In the genomic region with DNA sequence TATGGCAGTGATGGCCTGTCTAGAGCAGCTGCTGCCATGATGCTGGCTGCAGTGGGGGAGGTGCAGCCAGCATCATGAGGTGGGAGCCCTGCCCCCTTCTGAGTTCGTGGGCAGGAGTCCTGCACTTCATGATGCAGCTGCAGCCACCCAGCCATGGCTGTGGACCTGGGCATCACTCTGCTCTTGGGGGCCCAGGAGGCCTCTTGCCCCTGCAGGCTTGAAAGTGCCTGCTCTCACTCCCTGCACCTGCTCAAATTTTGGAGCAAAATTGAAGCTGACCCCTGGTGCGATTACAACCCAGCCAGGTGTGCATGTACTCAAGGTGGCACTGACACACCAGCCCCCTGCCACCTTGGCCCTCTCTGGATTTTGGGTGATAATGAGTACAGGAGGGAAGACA, we compare ENCODE assay signal across 26 cellular contexts.
"Had no signal": no experiment of that assay in that cellular context is flagged by ENCODE, and none has a peak within 500 bp of the region (broad histone marks: within the 10 kb centered on the region; RNA-seq: fewer than 3 reads in every experiment).

No MANE protein-coding gene starts in this region.

- H3K9me3 ChIP-seq: colonic mucosa, esophagus squamous epithelium, gastrocnemius medialis, lower lobe of right lung had no signal

- H3K4me1 Mint-ChIP-seq: endodermal cell, immature natural killer cell, mesothelial cell of epicardium had no signal

- ATAC-seq: effector memory CD8-positive, alpha-beta T cell; esophagus mucosa; gastrocnemius medialis; left cardiac atrium; left lung; left ventricle myocardium superior; lower lobe of right lung; mucosa of descending colon had no signal

- H3K27ac ChIP-seq: colonic mucosa, epithelial cell of prostate, esophagus squamous epithelium, gastrocnemius medialis, heart right ventricle, left lung, lower lobe of right lung had no signal

- H3K4me1 ChIP-seq: colonic mucosa, esophagus squamous epithelium, gastrocnemius medialis, heart right ventricle, left lung, lower lobe of right lung had no signal

- H3K27ac Mint-ChIP-seq: dendritic cell treated with granulocyte-macrophage colony-stimulating factor and Interleukin-4, amounts not matched to agents 40 ng/mL and 50 ng/mL, for 4 days; effector memory CD8-positive, alpha-beta T cell; endodermal cell; immature natural killer cell; mesothelial cell of epicardium had no signal

- H3K27me3 Mint-ChIP-seq: dendritic cell treated with granulocyte-macrophage colony-stimulating factor and Interleukin-4, amounts not matched to agents 40 ng/mL and 50 ng/mL, for 4 days; effector memory CD8-positive, alpha-beta T cell had no signal

- H3K36me3 ChIP-seq: colonic mucosa, esophagus squamous epithelium, gastrocnemius medialis, heart right ventricle, left lung, lower lobe of right lung had no signal

- H3K4me3 Mint-ChIP-seq: dendritic cell treated with granulocyte-macrophage colony-stimulating factor and Interleukin-4, amounts not matched to agents 40 ng/mL and 50 ng/mL, for 4 days; effector memory CD8-positive, alpha-beta T cell; endodermal cell; immature natural killer cell; mesothelial cell of epicardium had no signal

- H3K9me3 Mint-ChIP-seq: mesothelial cell of epicardium had no signal

- H3K36me3 Mint-ChIP-seq: mesothelial cell of epicardium had no signal

- H3K27me3 ChIP-seq: colonic mucosa, esophagus squamous epithelium, gastrocnemius medialis, heart right ventricle, left lung had no signal

- DNase-seq: colonic mucosa; cortex of kidney; effector CD8-positive, alpha-beta T cell; effector memory CD8-positive, alpha-beta T cell; endodermal cell; erythroblast; esophagus squamous epithelium; foreskin fibroblast; foreskin melanocyte; gastrocnemius medialis; glutamatergic neuron; head of caudate nucleus; heart right ventricle; hippocampal formation; immature natural killer cell; islet precursor cell; left cardiac atrium; left ventricle myocardium superior; lower lobe of right lung; mesenchymal stem cell; mucosa of descending colon had no signal

- H3K4me3 ChIP-seq: colonic mucosa, esophagus squamous epithelium, gastrocnemius medialis, heart right ventricle, left lung, lower lobe of right lung, mucosa of descending colon had no signal
